In genomic region chr4:17356926-17357325, GRCh38 we compare ENCODE assay signal across 25 cellular contexts.
"Had no signal": no experiment of that assay in that cellular context is flagged by ENCODE, and none has a peak within 500 bp of the region (broad histone marks: within the 10 kb centered on the region; RNA-seq: fewer than 3 reads in every experiment).

No MANE protein-coding gene starts in this region.

- ATAC-seq: activated T-helper 17 cell treated with anti-CD3 and anti-CD28 coated beads, Interleukin-2, amount 50 U/mL, for 72 hours; T-helper 17 cell had no signal

- H3K9me3 ChIP-seq: adrenal gland, Peyer's patch, SJCRH30 had no signal

- H3K9ac ChIP-seq: KMS-11 had no signal

- H3K4me3 ChIP-seq: adrenal gland, Peyer's patch, SJCRH30 had no signal

- H3K27ac ChIP-seq: adrenal gland, KMS-11, Peyer's patch, RWPE1, SJCRH30, VCaP had no signal

- DNase-seq: activated CD4-positive, alpha-beta memory T cell treated with anti-CD3 and anti-CD28 coated beads, Interleukin-2, amount 10 ng/mL, durations not matched to agents 7 days and 5 days; activated CD4-positive, alpha-beta T cell treated with anti-CD3 and anti-CD28 coated beads, Interleukin-2, amount 50 U/mL, for 1 hour; activated CD4-positive, CD25-positive, alpha-beta regulatory T cell; activated gamma-delta T cell treated with Interleukin-2 at 50 U/mL for 16 hours; activated naive CD4-positive, alpha-beta T cell treated with anti-CD3 and anti-CD28 coated beads, Interleukin-2, amount 10 ng/mL, durations not matched to agents 7 days and 5 days; activated naive CD8-positive, alpha-beta T cell treated with anti-CD3 and anti-CD28 coated beads for 36 hours; activated T-cell treated with anti-CD3 and anti-CD28 coated beads for 4 hours; activated T-cell treated with anti-CD3 and anti-CD28 coated beads, Interleukin-2, amount 50 U/mL, for 48 hours; adrenal gland; cerebellar nuclear complex; MM.1S; NCI-H1105; NCI-H1436 treated with DMSO at 0.1 percent for 48 hours; NCI-H187; NCI-H2081; NCI-H524; Peyer's patch; Right ventricle myocardium superior; SJCRH30; T-helper 17 cell; T1000 had no signal

- H3K36me3 ChIP-seq: adrenal gland, Peyer's patch, SJCRH30 had no signal

- H3K4me2 ChIP-seq: KMS-11 had no signal

- H3K4me1 ChIP-seq: adrenal gland, Peyer's patch, SJCRH30 had no signal

- H3K27me3 ChIP-seq: adrenal gland, Peyer's patch, SJCRH30 had no signal
